ENCODE assay signal across 27 cellular contexts in genomic region chr6:118775381-118775780, GRCh38.
"Had no signal": no experiment of that assay in that cellular context is flagged by ENCODE, and none has a peak within 500 bp of the region (broad histone marks: within the 10 kb centered on the region; RNA-seq: fewer than 3 reads in every experiment).

No MANE protein-coding gene starts in this region.

- H3K4me1 ChIP-seq: foreskin keratinocyte had no signal

- H3K36me3 ChIP-seq: esophagus muscularis mucosa, gastrocnemius medialis, WERI-Rb-1 had no signal

- ATAC-seq: activated CD4-positive, CD25-positive, alpha-beta regulatory T cell treated with anti-CD3 and anti-CD28 coated beads, Interleukin-2, amount 50 U/mL, for 24 hours; activated CD8-positive, alpha-beta T cell treated with anti-CD3 and anti-CD28 coated beads for 36 hours; activated T-cell treated with anti-CD3 and anti-CD28 coated beads, Interleukin-2, amount 50 U/mL, for 4 hours; activated T-helper 17 cell treated with anti-CD3 and anti-CD28 coated beads, Interleukin-2, amount 50 U/mL, for 72 hours; body of pancreas; effector memory CD8-positive, alpha-beta T cell; foreskin keratinocyte; gastrocnemius medialis had no signal

- H3K27ac ChIP-seq: body of pancreas, esophagus muscularis mucosa, foreskin keratinocyte, gastrocnemius medialis, WERI-Rb-1 had no signal

- H3K4me3 ChIP-seq: body of pancreas, esophagus muscularis mucosa, gastrocnemius medialis had no signal

- H3K9me3 ChIP-seq: body of pancreas, esophagus muscularis mucosa, gastrocnemius medialis had no signal

- DNase-seq: activated B cell treated with CpG ODN at 0.5 μM for 24 hours; activated CD4-positive, alpha-beta T cell treated with anti-CD3 and anti-CD28 coated beads for 48 hours; activated CD4-positive, alpha-beta T cell treated with anti-CD3 and anti-CD28 coated beads, Interleukin-2, amount 50 U/mL, for 1 hour; activated CD4-positive, alpha-beta T cell treated with anti-CD3 and anti-CD28 coated beads, Interleukin-2, amount 50 U/mL, for 48 hours; activated CD8-positive, alpha-beta memory T cell treated with anti-CD3 and anti-CD28 coated beads for 24 hours; activated CD8-positive, alpha-beta T cell treated with anti-CD3 and anti-CD28 coated beads for 36 hours; activated effector memory CD4-positive, alpha-beta T cell treated with Interleukin-2 at 50 U/mL for 16 hours; activated gamma-delta T cell treated with Interleukin-2 at 50 U/mL for 16 hours; activated naive CD4-positive, alpha-beta T cell treated with anti-CD3 and anti-CD28 coated beads, Interleukin-2, amount 50 U/mL, for 16 hours; activated naive CD4-positive, alpha-beta T cell treated with Interleukin-2 at 50 U/mL for 16 hours; activated T-cell treated with anti-CD3 and anti-CD28 coated beads, Interleukin-2, amount 50 U/mL, for 4 hours; amygdala; aorta; body of pancreas; caudate nucleus; cortex of kidney; dermis blood vessel endothelial cell; effector CD4-positive, alpha-beta T cell; effector memory CD8-positive, alpha-beta T cell; erythroblast; foreskin keratinocyte; gastrocnemius medialis; T-helper 2 cell; WERI-Rb-1 had no signal

- H3K27me3 ChIP-seq: body of pancreas, esophagus muscularis mucosa, gastrocnemius medialis had no signal
